In genomic region chr22:40070701-40071100, GRCh38 we compare ENCODE assay signal across 18 cellular contexts.
A peak's percentile ranks its signal among the peaks of the same experiment; 100 is the strongest.
DNase-seq lines count a peak whose midpoint lies in the region; ATAC-seq and FAIRE-seq lines count a peak whose summit lies in the region.
"Had no signal": no experiment of that assay in that cellular context is flagged by ENCODE, and none has a peak within 500 bp of the region (broad histone marks: within the 10 kb centered on the region; RNA-seq: fewer than 3 reads in every experiment).

No MANE protein-coding gene starts in this region.

- H3K4me1 Mint-ChIP-seq in T-helper 17 cell, result peaks cover 44% of the 10 kb centered on the region
- peaks cover 16% of the 10 kb centered on the region for H3K4me1 Mint-ChIP-seq in activated CD4-positive, alpha-beta memory T cell treated with anti-CD3 and anti-CD28 coated beads, Interleukin-2, amount 10 ng/mL, durations not matched to agents 7 days and 5 days

- no peak overlapping the region for H3K4me3 Mint-ChIP-seq in T-helper 17 cell
- H3K4me3 Mint-ChIP-seq in activated CD4-positive, alpha-beta memory T cell treated with anti-CD3 and anti-CD28 coated beads, Interleukin-2, amount 10 ng/mL, durations not matched to agents 7 days and 5 days, result no peak overlapping the region

- no peaks in the 10 kb centered on the region for H3K36me3 Mint-ChIP-seq in T-helper 17 cell (ENCODE audit: low read depth)
- H3K36me3 Mint-ChIP-seq in activated CD4-positive, alpha-beta memory T cell treated with anti-CD3 and anti-CD28 coated beads, Interleukin-2, amount 10 ng/mL, durations not matched to agents 7 days and 5 days (ENCODE audit: low read depth), result no peaks in the 10 kb centered on the region

- DNase-seq in Right ventricle myocardium superior (no peak), cardiac septum (ENCODE audit: low spot score) (no peak), T-helper 17 cell (no peak), posterior cingulate gyrus (no peak), midbrain (lab: John Stamatoyannopoulos, UW) (no peak)
- no peak for DNase-seq in activated CD4-positive, alpha-beta memory T cell treated with anti-CD3 and anti-CD28 coated beads, Interleukin-2, amount 10 ng/mL, durations not matched to agents 7 days and 5 days
- no peak for DNase-seq in stimulated activated CD4-positive, alpha-beta T cell treated with anti-CD3 and anti-CD28 coated beads, Interleukin-4, amount 100 ng/mL, for 1 hour
- DNase-seq: activated T-cell treated with anti-CD3 and anti-CD28 coated beads, Interleukin-2, amount 50 U/mL, for 1 hour; cortex of kidney; DMS79 treated with DMSO at 0.1 percent for 48 hours; hippocampal formation; NCI-H1930; NCI-H774; RPMI8226; sigmoid colon; T-helper 2 cell had no signal

- CTCF ChIA-PET in activated CD4-positive, alpha-beta memory T cell treated with anti-CD3 and anti-CD28 coated beads, Interleukin-2, amount 10 ng/mL, durations not matched to agents 7 days and 5 days (lab: Charles Lee), result no interaction called here

- intact Hi-C loops in Right ventricle myocardium superior (cut with DNase I), result no loop called here
- intact Hi-C loops in cardiac septum (cut with DNase I), result no loop called here
- intact Hi-C loops in posterior cingulate gyrus (cut with DNase I), result no loop called here

- H3K27me3 Mint-ChIP-seq in T-helper 17 cell, result no peaks in the 10 kb centered on the region
- H3K27me3 Mint-ChIP-seq in activated CD4-positive, alpha-beta memory T cell treated with anti-CD3 and anti-CD28 coated beads, Interleukin-2, amount 10 ng/mL, durations not matched to agents 7 days and 5 days, result no peaks in the 10 kb centered on the region

- ATAC-seq in Right ventricle myocardium superior (ENCODE audit: poor library complexity) (peak; percentile 84), T-helper 17 cell (no peak)

- POLR2A ChIA-PET in activated CD4-positive, alpha-beta memory T cell treated with anti-CD3 and anti-CD28 coated beads, Interleukin-2, amount 10 ng/mL, durations not matched to agents 7 days and 5 days (lab: Charles Lee), result interaction anchor here (0.9 to 1.8 kb wide), 3 partner anchors 15 to 276 kb away, joined by 3 to 5 read pairs (median 5); partner anchors contain the start of genes ADSL and TNRC6B

- no peaks in the 10 kb centered on the region for H3K9me3 Mint-ChIP-seq in activated CD4-positive, alpha-beta memory T cell treated with anti-CD3 and anti-CD28 coated beads, Interleukin-2, amount 10 ng/mL, durations not matched to agents 7 days and 5 days

- peak; percentile 65 for FAIRE-seq in islet of Langerhans (lab: Jason Lieb, UNC)

- peak overlapping the region; percentile 60 for H3K27ac Mint-ChIP-seq in T-helper 17 cell
- no peak overlapping the region for H3K27ac Mint-ChIP-seq in activated CD4-positive, alpha-beta memory T cell treated with anti-CD3 and anti-CD28 coated beads, Interleukin-2, amount 10 ng/mL, durations not matched to agents 7 days and 5 days

- no peaks in the 10 kb centered on the region for H3K9me3 ChIP-seq in T-helper 17 cell (ENCODE audit: control insufficient read depth, low read length, poor library complexity, severe bottlenecking)
- H3K9me3 ChIP-seq: BLaER1, sigmoid colon had no signal
